ENCODE assay signal across 1 cellular context in the genomic region with DNA sequence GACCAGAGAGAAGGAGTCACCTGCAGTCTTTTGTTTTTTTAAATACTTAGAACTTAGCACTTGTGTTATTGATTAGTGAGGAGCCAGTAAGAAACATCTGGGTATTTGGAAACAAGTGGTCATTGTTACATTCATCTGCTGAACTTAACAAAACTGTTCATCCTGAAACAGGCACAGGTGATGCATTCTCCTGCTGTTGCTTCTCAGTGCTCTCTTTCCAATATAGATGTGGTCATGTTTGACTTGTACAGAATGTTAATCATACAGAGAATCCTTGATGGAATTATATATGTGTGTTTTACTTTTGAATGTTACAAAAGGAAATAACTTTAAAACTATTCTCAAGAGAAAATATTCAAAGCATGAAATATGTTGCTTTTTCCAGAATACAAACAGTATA.
TF ChIP-seq lines count a peak whose summit lies in the region.

No MANE protein-coding gene starts in this region.

TF ChIP-seq in HepG2, 621 proteins besides CTCF, POLR2A, EP300 and RAD21:
- TF ChIP-seq ZNF768 (CRISPR knock-in tag; IDR thresholded peaks at IDR 0.05) (no peak), ZNF232 (CRISPR knock-in tag; IDR thresholded peaks at IDR 0.05; ENCODE audit: borderline replicate concordance) (no peak), ZNF670 (CRISPR knock-in tag; IDR thresholded peaks at IDR 0.05; ENCODE audit: borderline replicate concordance) (no peak), ZNF350 (CRISPR knock-in tag; IDR thresholded peaks at IDR 0.05; ENCODE audit: borderline replicate concordance, low read depth) (no peak), GFI1 (CRISPR knock-in tag; IDR thresholded peaks at IDR 0.05; ENCODE audit: borderline replicate concordance) (no peak), DPF2 (CRISPR knock-in tag; IDR thresholded peaks at IDR 0.05; ENCODE audit: borderline replicate concordance, low read depth) (no peak), NR2F2 (IDR thresholded peaks at IDR 0.05; ENCODE audit: borderline replicate concordance, low read depth) (no peak), SNAPC2 (CRISPR knock-in tag; IDR thresholded peaks at IDR 0.05) (no peak), ZNF451 (CRISPR knock-in tag; IDR thresholded peaks at IDR 0.05) (no peak), ZNF780A (CRISPR knock-in tag; IDR thresholded peaks at IDR 0.05) (no peak), ZBTB7A (CRISPR knock-in tag; IDR thresholded peaks at IDR 0.05) (no peak), IKZF4 (CRISPR knock-in tag; IDR thresholded peaks at IDR 0.05; ENCODE audit: borderline replicate concordance, low read depth, not compliant biosample characterization) (no peak)
- TF ChIP-seq, protein P1, sequence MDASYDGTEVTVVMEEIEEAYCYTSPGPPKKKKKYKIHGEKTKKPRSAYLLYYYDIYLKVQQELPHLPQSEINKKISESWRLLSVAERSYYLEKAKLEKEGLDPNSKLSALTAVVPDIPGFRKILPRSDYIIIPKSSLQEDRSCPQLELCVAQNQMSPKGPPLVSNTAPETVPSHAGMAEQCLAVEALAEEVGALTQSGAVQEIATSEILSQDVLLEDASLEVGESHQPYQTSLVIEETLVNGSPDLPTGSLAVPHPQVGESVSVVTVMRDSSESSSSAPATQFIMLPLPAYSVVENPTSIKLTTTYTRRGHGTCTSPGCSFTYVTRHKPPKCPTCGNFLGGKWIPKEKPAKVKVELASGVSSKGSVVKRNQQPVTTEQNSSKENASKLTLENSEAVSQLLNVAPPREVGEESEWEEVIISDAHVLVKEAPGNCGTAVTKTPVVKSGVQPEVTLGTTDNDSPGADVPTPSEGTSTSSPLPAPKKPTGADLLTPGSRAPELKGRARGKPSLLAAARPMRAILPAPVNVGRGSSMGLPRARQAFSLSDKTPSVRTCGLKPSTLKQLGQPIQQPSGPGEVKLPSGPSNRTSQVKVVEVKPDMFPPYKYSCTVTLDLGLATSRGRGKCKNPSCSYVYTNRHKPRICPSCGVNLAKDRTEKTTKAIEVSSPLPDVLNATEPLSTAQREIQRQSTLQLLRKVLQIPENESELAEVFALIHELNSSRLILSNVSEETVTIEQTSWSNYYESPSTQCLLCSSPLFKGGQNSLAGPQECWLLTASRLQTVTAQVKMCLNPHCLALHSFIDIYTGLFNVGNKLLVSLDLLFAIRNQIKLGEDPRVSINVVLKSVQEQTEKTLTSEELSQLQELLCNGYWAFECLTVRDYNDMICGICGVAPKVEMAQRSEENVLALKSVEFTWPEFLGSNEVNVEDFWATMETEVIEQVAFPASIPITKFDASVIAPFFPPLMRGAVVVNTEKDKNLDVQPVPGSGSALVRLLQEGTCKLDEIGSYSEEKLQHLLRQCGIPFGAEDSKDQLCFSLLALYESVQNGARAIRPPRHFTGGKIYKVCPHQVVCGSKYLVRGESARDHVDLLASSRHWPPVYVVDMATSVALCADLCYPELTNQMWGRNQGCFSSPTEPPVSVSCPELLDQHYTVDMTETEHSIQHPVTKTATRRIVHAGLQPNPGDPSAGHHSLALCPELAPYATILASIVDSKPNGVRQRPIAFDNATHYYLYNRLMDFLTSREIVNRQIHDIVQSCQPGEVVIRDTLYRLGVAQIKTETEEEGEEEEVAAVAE (CRISPR knock-in tag; IDR thresholded peaks at IDR 0.05; ENCODE audit: borderline replicate concordance), result no peak
- TF ChIP-seq, protein P2, sequence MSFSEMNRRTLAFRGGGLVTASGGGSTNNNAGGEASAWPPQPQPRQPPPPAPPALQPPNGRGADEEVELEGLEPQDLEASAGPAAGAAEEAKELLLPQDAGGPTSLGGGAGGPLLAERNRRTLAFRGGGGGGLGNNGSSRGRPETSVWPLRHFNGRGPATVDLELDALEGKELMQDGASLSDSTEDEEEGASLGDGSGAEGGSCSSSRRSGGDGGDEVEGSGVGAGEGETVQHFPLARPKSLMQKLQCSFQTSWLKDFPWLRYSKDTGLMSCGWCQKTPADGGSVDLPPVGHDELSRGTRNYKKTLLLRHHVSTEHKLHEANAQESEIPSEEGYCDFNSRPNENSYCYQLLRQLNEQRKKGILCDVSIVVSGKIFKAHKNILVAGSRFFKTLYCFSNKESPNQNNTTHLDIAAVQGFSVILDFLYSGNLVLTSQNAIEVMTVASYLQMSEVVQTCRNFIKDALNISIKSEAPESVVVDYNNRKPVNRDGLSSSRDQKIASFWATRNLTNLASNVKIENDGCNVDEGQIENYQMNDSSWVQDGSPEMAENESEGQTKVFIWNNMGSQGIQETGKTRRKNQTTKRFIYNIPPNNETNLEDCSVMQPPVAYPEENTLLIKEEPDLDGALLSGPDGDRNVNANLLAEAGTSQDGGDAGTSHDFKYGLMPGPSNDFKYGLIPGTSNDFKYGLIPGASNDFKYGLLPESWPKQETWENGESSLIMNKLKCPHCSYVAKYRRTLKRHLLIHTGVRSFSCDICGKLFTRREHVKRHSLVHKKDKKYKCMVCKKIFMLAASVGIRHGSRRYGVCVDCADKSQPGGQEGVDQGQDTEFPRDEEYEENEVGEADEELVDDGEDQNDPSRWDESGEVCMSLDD (CRISPR knock-in tag; IDR thresholded peaks at IDR 0.05; ENCODE audit: borderline replicate concordance), result no peak
- TF ChIP-seq, protein P3, sequence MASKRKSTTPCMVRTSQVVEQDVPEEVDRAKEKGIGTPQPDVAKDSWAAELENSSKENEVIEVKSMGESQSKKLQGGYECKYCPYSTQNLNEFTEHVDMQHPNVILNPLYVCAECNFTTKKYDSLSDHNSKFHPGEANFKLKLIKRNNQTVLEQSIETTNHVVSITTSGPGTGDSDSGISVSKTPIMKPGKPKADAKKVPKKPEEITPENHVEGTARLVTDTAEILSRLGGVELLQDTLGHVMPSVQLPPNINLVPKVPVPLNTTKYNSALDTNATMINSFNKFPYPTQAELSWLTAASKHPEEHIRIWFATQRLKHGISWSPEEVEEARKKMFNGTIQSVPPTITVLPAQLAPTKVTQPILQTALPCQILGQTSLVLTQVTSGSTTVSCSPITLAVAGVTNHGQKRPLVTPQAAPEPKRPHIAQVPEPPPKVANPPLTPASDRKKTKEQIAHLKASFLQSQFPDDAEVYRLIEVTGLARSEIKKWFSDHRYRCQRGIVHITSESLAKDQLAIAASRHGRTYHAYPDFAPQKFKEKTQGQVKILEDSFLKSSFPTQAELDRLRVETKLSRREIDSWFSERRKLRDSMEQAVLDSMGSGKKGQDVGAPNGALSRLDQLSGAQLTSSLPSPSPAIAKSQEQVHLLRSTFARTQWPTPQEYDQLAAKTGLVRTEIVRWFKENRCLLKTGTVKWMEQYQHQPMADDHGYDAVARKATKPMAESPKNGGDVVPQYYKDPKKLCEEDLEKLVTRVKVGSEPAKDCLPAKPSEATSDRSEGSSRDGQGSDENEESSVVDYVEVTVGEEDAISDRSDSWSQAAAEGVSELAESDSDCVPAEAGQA (IDR thresholded peaks at IDR 0.05; ENCODE audit: low read depth), result no peak
- TF ChIP-seq, protein P3 (CRISPR knock-in tag; IDR thresholded peaks at IDR 0.05; ENCODE audit: borderline replicate concordance), result no peak
- TF ChIP-seq, protein P4, sequence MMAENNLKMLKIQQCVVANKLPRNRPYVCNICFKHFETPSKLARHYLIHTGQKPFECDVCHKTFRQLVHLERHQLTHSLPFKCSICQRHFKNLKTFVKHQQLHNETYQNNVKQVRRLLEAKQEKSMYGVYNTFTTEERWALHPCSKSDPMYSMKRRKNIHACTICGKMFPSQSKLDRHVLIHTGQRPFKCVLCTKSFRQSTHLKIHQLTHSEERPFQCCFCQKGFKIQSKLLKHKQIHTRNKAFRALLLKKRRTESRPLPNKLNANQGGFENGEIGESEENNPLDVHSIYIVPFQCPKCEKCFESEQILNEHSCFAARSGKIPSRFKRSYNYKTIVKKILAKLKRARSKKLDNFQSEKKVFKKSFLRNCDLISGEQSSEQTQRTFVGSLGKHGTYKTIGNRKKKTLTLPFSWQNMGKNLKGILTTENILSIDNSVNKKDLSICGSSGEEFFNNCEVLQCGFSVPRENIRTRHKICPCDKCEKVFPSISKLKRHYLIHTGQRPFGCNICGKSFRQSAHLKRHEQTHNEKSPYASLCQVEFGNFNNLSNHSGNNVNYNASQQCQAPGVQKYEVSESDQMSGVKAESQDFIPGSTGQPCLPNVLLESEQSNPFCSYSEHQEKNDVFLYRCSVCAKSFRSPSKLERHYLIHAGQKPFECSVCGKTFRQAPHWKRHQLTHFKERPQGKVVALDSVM (CRISPR knock-in tag; IDR thresholded peaks at IDR 0.05), result no peak
- TF ChIP-seq, protein P5, sequence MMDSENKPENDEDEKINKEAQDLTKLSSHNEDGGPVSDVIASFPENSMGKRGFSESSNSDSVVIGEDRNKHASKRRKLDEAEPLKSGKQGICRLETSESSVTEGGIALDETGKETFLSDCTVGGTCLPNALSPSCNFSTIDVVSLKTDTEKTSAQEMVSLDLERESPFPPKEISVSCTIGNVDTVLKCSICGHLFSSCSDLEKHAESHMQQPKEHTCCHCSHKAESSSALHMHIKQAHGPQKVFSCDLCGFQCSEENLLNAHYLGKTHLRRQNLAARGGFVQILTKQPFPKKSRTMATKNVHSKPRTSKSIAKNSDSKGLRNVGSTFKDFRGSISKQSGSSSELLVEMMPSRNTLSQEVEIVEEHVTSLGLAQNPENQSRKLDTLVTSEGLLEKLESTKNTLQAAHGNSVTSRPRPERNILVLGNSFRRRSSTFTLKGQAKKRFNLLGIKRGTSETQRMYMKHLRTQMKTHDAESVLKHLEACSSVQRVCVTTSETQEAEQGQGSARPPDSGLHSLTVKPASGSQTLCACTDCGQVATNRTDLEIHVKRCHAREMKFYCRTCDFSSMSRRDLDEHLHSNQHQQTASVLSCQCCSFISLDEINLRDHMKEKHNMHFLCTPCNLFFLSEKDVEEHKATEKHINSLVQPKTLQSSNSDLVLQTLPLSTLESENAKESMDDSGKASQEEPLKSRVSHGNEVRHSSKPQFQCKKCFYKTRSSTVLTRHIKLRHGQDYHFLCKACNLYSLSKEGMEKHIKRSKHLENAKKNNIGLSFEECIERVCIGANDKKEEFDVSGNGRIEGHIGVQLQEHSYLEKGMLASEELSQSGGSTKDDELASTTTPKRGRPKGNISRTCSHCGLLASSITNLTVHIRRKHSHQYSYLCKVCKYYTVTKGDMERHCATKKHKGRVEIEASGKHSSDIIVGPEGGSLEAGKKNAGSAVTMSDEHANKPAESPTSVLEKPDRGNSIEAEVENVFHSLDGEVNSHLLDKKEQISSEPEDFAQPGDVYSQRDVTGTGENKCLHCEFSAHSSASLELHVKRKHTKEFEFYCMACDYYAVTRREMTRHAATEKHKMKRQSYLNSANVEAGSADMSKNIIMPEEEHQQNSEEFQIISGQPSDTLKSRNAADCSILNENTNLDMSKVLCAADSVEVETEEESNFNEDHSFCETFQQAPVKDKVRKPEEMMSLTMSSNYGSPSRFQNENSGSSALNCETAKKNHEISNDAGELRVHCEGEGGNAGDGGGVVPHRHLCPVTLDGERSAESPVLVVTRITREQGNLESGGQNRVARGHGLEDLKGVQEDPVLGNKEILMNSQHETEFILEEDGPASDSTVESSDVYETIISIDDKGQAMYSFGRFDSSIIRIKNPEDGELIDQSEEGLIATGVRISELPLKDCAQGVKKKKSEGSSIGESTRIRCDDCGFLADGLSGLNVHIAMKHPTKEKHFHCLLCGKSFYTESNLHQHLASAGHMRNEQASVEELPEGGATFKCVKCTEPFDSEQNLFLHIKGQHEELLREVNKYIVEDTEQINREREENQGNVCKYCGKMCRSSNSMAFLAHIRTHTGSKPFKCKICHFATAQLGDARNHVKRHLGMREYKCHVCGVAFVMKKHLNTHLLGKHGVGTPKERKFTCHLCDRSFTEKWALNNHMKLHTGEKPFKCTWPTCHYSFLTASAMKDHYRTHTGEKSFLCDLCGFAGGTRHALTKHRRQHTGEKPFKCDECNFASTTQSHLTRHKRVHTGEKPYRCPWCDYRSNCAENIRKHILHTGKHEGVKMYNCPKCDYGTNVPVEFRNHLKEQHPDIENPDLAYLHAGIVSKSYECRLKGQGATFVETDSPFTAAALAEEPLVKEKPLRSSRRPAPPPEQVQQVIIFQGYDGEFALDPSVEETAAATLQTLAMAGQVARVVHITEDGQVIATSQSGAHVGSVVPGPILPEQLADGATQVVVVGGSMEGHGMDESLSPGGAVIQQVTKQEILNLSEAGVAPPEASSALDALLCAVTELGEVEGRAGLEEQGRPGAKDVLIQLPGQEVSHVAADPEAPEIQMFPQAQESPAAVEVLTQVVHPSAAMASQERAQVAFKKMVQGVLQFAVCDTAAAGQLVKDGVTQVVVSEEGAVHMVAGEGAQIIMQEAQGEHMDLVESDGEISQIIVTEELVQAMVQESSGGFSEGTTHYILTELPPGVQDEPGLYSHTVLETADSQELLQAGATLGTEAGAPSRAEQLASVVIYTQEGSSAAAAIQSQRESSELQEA (CRISPR knock-in tag; IDR thresholded peaks at IDR 0.05; ENCODE audit: not compliant biosample characterization), result no peak
